ENCODE assay signal across 9 cellular contexts in genomic region chr5:1105350-1106265, GRCh38. TPM values are rescaled to one million over a fixed set of nuclear protein-coding genes. Genes with fewer than 3 reads are reported as not detected.
DNase-seq lines count a peak whose midpoint lies in the region; ATAC-seq, FAIRE-seq and TF ChIP-seq lines count a peak whose summit lies in the region.
"Had no signal": no experiment of that assay in that cellular context is flagged by ENCODE, and none has a peak within 500 bp of the region (broad histone marks: within the 10 kb centered on the region; RNA-seq: fewer than 3 reads in every experiment).

No MANE protein-coding gene starts in this region.

- peaks cover 43% of the 10 kb centered on the region for H3K4me1 ChIP-seq in colonic mucosa

- TF ChIP-seq POLR2A in GM12891 (IDR thresholded peaks at IDR 0.05; ENCODE audit: low read depth, low read length) = no peak

- peak overlapping the region; percentile 52 to 85 for H3K9ac ChIP-seq in colonic mucosa (ENCODE audit: low read depth in 2 of 2, low read length in 2 of 2)

- H3K27ac ChIP-seq in 22Rv1 = peak overlapping the region; percentile 46
- peak overlapping the region; percentile 89 for H3K27ac ChIP-seq in colonic mucosa
- H3K27ac ChIP-seq: neutrophil had no signal

- H3K27me3 Mint-ChIP-seq in T-helper 2 cell treated with Interferon-gamma antibody and Interleukin-4, amounts not matched to agents 5 μg/mL and 100 μg/mL, for 36 hours (ENCODE audit: low read depth) = no peaks in the 10 kb centered on the region

- no peak overlapping the region for H3K4me3 ChIP-seq in colonic mucosa

- peak overlapping the region; percentile 81 for H3K4me3 Mint-ChIP-seq in T-helper 2 cell treated with Interferon-gamma antibody and Interleukin-4, amounts not matched to agents 5 μg/mL and 100 μg/mL, for 36 hours

- H3K36me3 Mint-ChIP-seq in T-helper 2 cell treated with Interferon-gamma antibody and Interleukin-4, amounts not matched to agents 5 μg/mL and 100 μg/mL, for 36 hours (ENCODE audit: low read depth) = peaks cover 40% of the 10 kb centered on the region

- intact Hi-C loops in colonic mucosa (cut with DNase I) = no loop called here

- peak; percentile 75 for DNase-seq in T-helper 2 cell treated with Interferon-gamma antibody and Interleukin-4, amounts not matched to agents 5 μg/mL and 100 μg/mL, for 36 hours (ENCODE audit: low spot score)
- DNase-seq in colonic mucosa (peak; percentile 92), GM12891 (ENCODE audit: insufficient read length, low spot score) (no peak), midbrain (lab: John Stamatoyannopoulos, UW) (no peak)
- DNase-seq in stimulated activated CD4-positive, alpha-beta T cell treated with anti-CD3 and anti-CD28 coated beads, Interleukin-4, amount 100 ng/mL, for 4 hours = peak; percentile 23 to 44

- TF ChIP-seq CTCF in 22Rv1 (IDR thresholded peaks at IDR 0.05) (no peak), colonic mucosa (IDR thresholded peaks at IDR 0.05) (no peak)

- peak overlapping the region; percentile 94 for H3K27ac Mint-ChIP-seq in T-helper 2 cell treated with Interferon-gamma antibody and Interleukin-4, amounts not matched to agents 5 μg/mL and 100 μg/mL, for 36 hours

- FAIRE-seq in GM12891 (lab: Jason Lieb, UNC) = no peak

- no peaks in the 10 kb centered on the region for H3K36me3 ChIP-seq in colonic mucosa
- H3K36me3 ChIP-seq: neutrophil had no signal

- H3K27me3 ChIP-seq in colonic mucosa = no peaks in the 10 kb centered on the region

- ATAC-seq in GM21825 (IDR thresholded peaks at IDR 0.05; ENCODE audit: unreplicated experiment) (peak; percentile 36), GM21515 (IDR thresholded peaks at IDR 0.05; ENCODE audit: unreplicated experiment) (no peak)

- no peaks in the 10 kb centered on the region for H3K9me3 ChIP-seq in colonic mucosa
- H3K9me3 ChIP-seq: neutrophil had no signal

- H3K4me1 Mint-ChIP-seq in T-helper 2 cell treated with Interferon-gamma antibody and Interleukin-4, amounts not matched to agents 5 μg/mL and 100 μg/mL, for 36 hours (ENCODE audit: low read depth) = peaks cover 58% of the 10 kb centered on the region

- H3K9me3 Mint-ChIP-seq in T-helper 2 cell treated with Interferon-gamma antibody and Interleukin-4, amounts not matched to agents 5 μg/mL and 100 μg/mL, for 36 hours = no peaks in the 10 kb centered on the region

TF ChIP-seq in GM12891, 5 proteins besides CTCF, POLR2A, EP300 and RAD21:
- TF ChIP-seq POLR2AphosphoS5 (IDR thresholded peaks at IDR 0.05; ENCODE audit: low read depth, low read length) = no peak
- no peak for TF ChIP-seq SPI1 (IDR thresholded peaks at IDR 0.05; ENCODE audit: low read depth, low read length)
- TF ChIP-seq TAF1 (IDR thresholded peaks at IDR 0.05; ENCODE audit: low read depth, low read length) = no peak
- no peak for TF ChIP-seq POU2F2 (IDR thresholded peaks at IDR 0.05; ENCODE audit: low read depth, low read length)
- TF ChIP-seq PAX5 (IDR thresholded peaks at IDR 0.05; ENCODE audit: insufficient read depth, low read length, severe bottlenecking) = no peak

RNA-seq across cellular contexts. Expression of gene SLC12A7, which starts 6.3 kb away (rescaled TPM):
- 10 to 100 TPM; 64.6 to 81.2 TPM for total RNA-seq in colonic mucosa
- 2.1 TPM for polyA plus RNA-seq in GM12891 (2012; ENCODE audit: low read depth, missing spikeins)

Comparison
In these comparisons a context has a peak if more than half of its experiments do, and no peak if none do; other contexts are left out.
1. DNase-seq: peak in T-helper 2 cell treated with Interferon-gamma antibody and Interleukin-4, amounts not matched to agents 5 μg/mL and 100 μg/mL, for 36 hours (single experiment), colonic mucosa (single experiment) and stimulated activated CD4-positive, alpha-beta T cell treated with anti-CD3 and anti-CD28 coated beads, Interleukin-4, amount 100 ng/mL, for 4 hours (2 of 2); none in GM12891 (single experiment) and midbrain (single experiment).